12 cellular contexts compared by ENCODE assay signal in the genomic region with DNA sequence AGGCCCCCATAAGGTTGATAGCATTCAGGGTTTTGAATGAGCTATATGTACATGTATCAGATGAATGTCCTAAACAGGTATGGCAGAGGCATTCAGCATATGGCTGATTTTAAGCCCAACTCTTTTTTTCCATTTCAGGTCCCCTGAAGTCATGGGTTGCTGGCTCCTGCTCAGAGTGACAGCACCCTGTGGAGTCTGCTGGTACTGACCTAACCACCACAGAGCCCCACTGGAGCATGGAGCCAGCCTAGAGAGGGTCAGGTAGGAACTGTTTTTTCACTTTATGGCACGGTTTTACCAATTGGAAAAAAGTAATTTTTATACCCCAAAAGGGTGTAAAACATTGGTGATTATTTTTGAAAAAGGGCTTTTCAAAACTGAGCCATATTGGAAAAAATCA.
"Had no signal": no experiment of that assay in that cellular context is flagged by ENCODE, and none has a peak within 500 bp of the region (broad histone marks: within the 10 kb centered on the region; RNA-seq: fewer than 3 reads in every experiment).

No MANE protein-coding gene starts in this region.

- H3K4me3 ChIP-seq: pancreas, skin epidermis, stomach, thoracic aorta had no signal

- H3K4me1 ChIP-seq: pancreas, stomach had no signal

- H3K9me3 ChIP-seq: pancreas, stomach, thoracic aorta had no signal

- ATAC-seq: activated CD4-positive, CD25-positive, alpha-beta regulatory T cell treated with anti-CD3 and anti-CD28 coated beads, Interleukin-2, amount 50 U/mL, for 24 hours; left ventricle myocardium superior; pancreas had no signal

- DNase-seq: activated CD4-positive, alpha-beta memory T cell treated with anti-CD3 and anti-CD28 coated beads for 36 hours; activated CD8-positive, alpha-beta memory T cell treated with anti-CD3 and anti-CD28 coated beads, Interleukin-2, amount 50 U/mL, for 4 hours; foreskin melanocyte; head of caudate nucleus; islet precursor cell; left ventricle myocardium superior; pancreas; stimulated activated CD4-positive, alpha-beta T cell treated with anti-CD3 and anti-CD28 coated beads, Interleukin-4, amount 100 ng/mL, for 4 hours; stomach had no signal

- H3K27ac ChIP-seq: pancreas, skin epidermis, stomach, thoracic aorta had no signal

- H3K27me3 ChIP-seq: pancreas, stomach had no signal
